12 cellular contexts compared by ENCODE assay signal in genomic region chr5:112491257-112491656, GRCh38.
DNase-seq lines count a peak whose midpoint lies in the region; ATAC-seq, FAIRE-seq and TF ChIP-seq lines count a peak whose summit lies in the region.
"Had no signal": no experiment of that assay in that cellular context is flagged by ENCODE, and none has a peak within 500 bp of the region (broad histone marks: within the 10 kb centered on the region; RNA-seq: fewer than 3 reads in every experiment).

No MANE protein-coding gene starts in this region.

- H3K9me3 ChIP-seq in A549 = no peaks in the 10 kb centered on the region
- no peaks in the 10 kb centered on the region for H3K9me3 ChIP-seq in PC-3 (ENCODE audit: low read length)
- H3K9me3 ChIP-seq: spleen had no signal

- H3K27me3 ChIP-seq in PC-3 (ENCODE audit: low read length) (peaks cover 17% of the 10 kb centered on the region; the same call in 1 of the 2 replicates), foreskin keratinocyte (peaks cover 4% of the 10 kb centered on the region)

- no peaks in the 10 kb centered on the region for H3K4me1 ChIP-seq in A549
- no peaks in the 10 kb centered on the region for H3K4me1 ChIP-seq in PC-3 (ENCODE audit: insufficient read depth, low read length)
- no peaks in the 10 kb centered on the region for H3K4me1 ChIP-seq in foreskin keratinocyte
- H3K4me1 ChIP-seq: spleen had no signal

- DNase-seq in A549 (ENCODE audit: low read depth in 1 of 2, low spot score in 1 of 2) (peak; percentile 19 to 38), PC-3 (peak; percentile 35), foreskin keratinocyte (no peak), left colon (no peak)
- DNase-seq: activated B cell treated with CpG ODN at 0.5 μM for 24 hours, DMS153, NCI-H1694 treated with DMSO at 0.1 percent for 48 hours, spleen had no signal

- no peaks in the 10 kb centered on the region for H3K79me2 ChIP-seq in PC-3 (ENCODE audit: low read length)

- TF ChIP-seq RAD21 in A549 (conservative IDR thresholded peaks at IDR 0.05 in 1 of 2, IDR thresholded peaks at IDR 0.05 in 1 of 2) = no peak

- TF ChIP-seq CTCF in A549 (IDR thresholded peaks at IDR 0.05) (peak; percentile 19; the same call in 2 of the 3 replicates), GM12874 (IDR thresholded peaks at IDR 0.05; ENCODE audit: insufficient read depth, low read depth, low read length) (peak; percentile 32; the same call in 1 of the 2 replicates), PC-3 (conservative IDR thresholded peaks at IDR 0.05; ENCODE audit: low read depth, low read length) (peak; percentile 63), foreskin keratinocyte (conservative IDR thresholded peaks at IDR 0.05) (peak; percentile 46)

- FAIRE-seq in A549 (lab: Jason Lieb, UNC) = no peak

- H3K4me3 ChIP-seq in A549 (no peak overlapping the region), PC-3 (ENCODE audit: low read length) (no peak overlapping the region)
- H3K4me3 ChIP-seq: spleen had no signal

- WGBS in A549 (ENCODE audit: missing lambda C conversion rate) = 24% methylated on average over 5 of the region's 5 CpGs

- H3K27ac ChIP-seq in A549 (no peak overlapping the region), PC-3 (ENCODE audit: low read length) (no peak overlapping the region), foreskin keratinocyte (no peak overlapping the region)
- H3K27ac ChIP-seq: spleen had no signal

- no peaks in the 10 kb centered on the region for H4K20me1 ChIP-seq in PC-3 (ENCODE audit: low read length)

- CTCF ChIA-PET in A549 (lab: Yijun Ruan, JAX) = interaction anchor here (0.6 kb wide), 1 partner anchor 19 kb away, joined by 3 read pairs; no protein-coding TSS in a partner anchor
- CTCF ChIA-PET in PC-3 (lab: Charles Lee) = no interaction called here

- no peaks in the 10 kb centered on the region for H3K36me3 ChIP-seq in PC-3 (ENCODE audit: low read depth, low read length)
- H3K36me3 ChIP-seq: spleen had no signal

- no peak overlapping the region for H3K9ac ChIP-seq in PC-3 (ENCODE audit: low read length)

- H3K4me2 ChIP-seq in A549 (no peak overlapping the region), PC-3 (ENCODE audit: low read length) (no peak overlapping the region)

- POLR2A ChIA-PET in A549 (lab: Yijun Ruan, JAX) (no interaction called here), PC-3 (lab: Charles Lee; ENCODE audit: unreplicated experiment) (no interaction called here)

- H3F3A ChIP-seq in PC-3 (ENCODE audit: low read length, unreplicated experiment) = no peaks in the 10 kb centered on the region

- no peaks in the 10 kb centered on the region for H3K9me2 ChIP-seq in PC-3 (replicated peaks; ENCODE audit: low read length)

- peak; percentile 51 to 76; a peak in 5 of 6 replicates for ATAC-seq in A549
- 0 out of 2 replicates have a peak, but pooled peaks have one; percentile 48 for ATAC-seq in PC-3
- ATAC-seq in foreskin keratinocyte = no peak
- no peak for ATAC-seq in GM18870 (IDR thresholded peaks at IDR 0.05; ENCODE audit: unreplicated experiment)
- ATAC-seq in left colon = no peak
- no peak for ATAC-seq in HG02642 (IDR thresholded peaks at IDR 0.05; ENCODE audit: poor library complexity, unreplicated experiment)
- ATAC-seq in GM21576 (IDR thresholded peaks at IDR 0.05; ENCODE audit: unreplicated experiment) = no peak

- intact Hi-C loops in PC-3 (cut with micrococcal nuclease) = no loop called here
- intact Hi-C loops in left colon (cut with DNase I, micrococcal nuclease) = no loop called here

- no peak for TF ChIP-seq POLR2A in A549 (IDR thresholded peaks at IDR 0.05; ENCODE audit: low read length)

- H2AFZ ChIP-seq in PC-3 (ENCODE audit: low read length) = no peak overlapping the region

- no TSS peak for BruUV-seq in PC-3 (replicated peaks; lab: Mats Ljungman, UMichigan)

- TF ChIP-seq EP300 in A549 (IDR thresholded peaks at IDR 0.05) = no peak

TF ChIP-seq in A549, 52 proteins besides CTCF, POLR2A, EP300 and RAD21:
- no peak for TF ChIP-seq TFCP2L1 (CRISPR knock-in tag; IDR thresholded peaks at IDR 0.05)
- TF ChIP-seq HOXA7 (CRISPR knock-in tag; IDR thresholded peaks at IDR 0.05) = no peak
- TF ChIP-seq BCL3 (IDR thresholded peaks at IDR 0.05) = no peak
- TF ChIP-seq E2F6 (IDR thresholded peaks at IDR 0.05; ENCODE audit: borderline replicate concordance, low read depth) = no peak
- TF ChIP-seq TP53 (CRISPR knock-in tag; IDR thresholded peaks at IDR 0.05) = no peak
- no peak for TF ChIP-seq HEYL (CRISPR knock-in tag; IDR thresholded peaks at IDR 0.05)
- TF ChIP-seq HMGXB4 (CRISPR knock-in tag; IDR thresholded peaks at IDR 0.05; ENCODE audit: borderline replicate concordance) = no peak

Comparison
In these comparisons a context has a peak if more than half of its experiments do, and no peak if none do; other contexts are left out.
1. ATAC-seq: peak in A549 (2 of 2) and PC-3 (single experiment); none in foreskin keratinocyte (single experiment), GM18870 (single experiment), left colon (single experiment), HG02642 (single experiment) and GM21576 (single experiment).
2. DNase-seq: peak in A549 (2 of 2) and PC-3 (single experiment); none in foreskin keratinocyte (0 of 2) and left colon (0 of 2).
3. Peak in every context shown above with its lines, with median percentiles within 50 percentile points of each other: CTCF ChIP-seq.